Comparison of ENCODE assay signal across 10 cellular contexts in genomic region chr17:37744961-37745800, GRCh38. TPM values are rescaled to one million over a fixed set of nuclear protein-coding genes. Genes with fewer than 3 reads are reported as not detected.
DNase-seq lines count a peak whose midpoint lies in the region; ATAC-seq and TF ChIP-seq lines count a peak whose summit lies in the region.
"Had no signal": no experiment of that assay in that cellular context is flagged by ENCODE, and none has a peak within 500 bp of the region (broad histone marks: within the 10 kb centered on the region; RNA-seq: fewer than 3 reads in every experiment).

HNF1B (minus strand) TSS chr17:37745059; CDS start chr17:37744884, 175 bp downstream.

- no peak within 1 kb of the TSS for H4K91ac ChIP-seq in mesenchymal stem cell (ENCODE audit: low read length)

- CTCF ChIA-PET in WTC11 (lab: Charles Lee), result interaction anchor here (0.6 to 2.9 kb wide), 10 partner anchors 20 to 824 kb away, joined by 3 to 20 read pairs (median 4); partner anchors contain the start of gene SYNRG

- ATAC-seq in GM21825 (IDR thresholded peaks at IDR 0.05; ENCODE audit: unreplicated experiment) (peak; percentile 43), WTC11 (peak; percentile 61)

- peak within 1 kb of the TSS; percentile 62 for H2AK5ac ChIP-seq in mesenchymal stem cell (ENCODE audit: low read length, severe bottlenecking)

- no peak within 1 kb of the TSS for H3K14ac ChIP-seq in mesenchymal stem cell (ENCODE audit: low read length in 2 of 2)

- H3K4me3 ChIP-seq in GM12875 (ENCODE audit: low read depth, low read length), result peak within 1 kb of the TSS; percentile 41
- H3K4me3 ChIP-seq in mesenchymal stem cell (ENCODE audit: insufficient read depth in 1 of 2, low read depth in 1 of 2, low read length in 2 of 2), result peak within 1 kb of the TSS in 1 of 2 experiments; percentile 88

- H3K27ac ChIP-seq in mesenchymal stem cell (ENCODE audit: low read length, poor library complexity, severe bottlenecking), result peak within 1 kb of the TSS; percentile 88

- H3K36me3 Mint-ChIP-seq in WTC11, result no peaks in the 10 kb centered on the region
- no peaks in the 10 kb centered on the region for H3K36me3 Mint-ChIP-seq in HFFc6 (ENCODE audit: low read depth)

- TF ChIP-seq CTCF in GM12875 (IDR thresholded peaks at IDR 0.05; ENCODE audit: borderline replicate concordance, insufficient read depth, low read depth, low read length) (no peak), WTC11 (IDR thresholded peaks at IDR 0.05) (no peak), HFFc6 (IDR thresholded peaks at IDR 0.05) (no peak)

- peak within 1 kb of the TSS; percentile 99 for H2BK5ac ChIP-seq in mesenchymal stem cell (ENCODE audit: low read depth, low read length, poor library complexity, severe bottlenecking)

- H3K27ac Mint-ChIP-seq in WTC11 (no peak within 1 kb of the TSS), HFFc6 (no peak within 1 kb of the TSS)

- no peaks in the 10 kb centered on the region for H3K79me1 ChIP-seq in mesenchymal stem cell (replicated peaks; ENCODE audit: low read length, poor library complexity, severe bottlenecking)

- H4K8ac ChIP-seq in mesenchymal stem cell (ENCODE audit: low read length), result no peak within 1 kb of the TSS

- POLR2A ChIA-PET in WTC11 (lab: Charles Lee), result interaction anchor here (0.6 kb wide), 2 partner anchors 25 to 136 kb away, joined by 3 to 4 read pairs; partner anchors contain the start of gene SYNRG

- H3K9me3 Mint-ChIP-seq in WTC11 (no peaks in the 10 kb centered on the region), HFFc6 (no peaks in the 10 kb centered on the region)

- intact Hi-C loops in cardiac septum (cut with DNase I), result no loop called here

- H2BK120ac ChIP-seq in mesenchymal stem cell (ENCODE audit: low read depth, low read length), result no peak within 1 kb of the TSS

- peaks cover 0 to 87% of the 10 kb centered on the region in 2 experiments for H3K27me3 ChIP-seq in mesenchymal stem cell (ENCODE audit: control insufficient read depth in 1 of 2, insufficient read depth in 1 of 2, low read length in 2 of 2)

- H3K4me2 ChIP-seq in mesenchymal stem cell (ENCODE audit: low read length, poor library complexity, severe bottlenecking), result peak within 1 kb of the TSS; percentile 90

- H2BK12ac ChIP-seq in mesenchymal stem cell (ENCODE audit: low read length in 2 of 2), result no peak within 1 kb of the TSS

- no peak within 1 kb of the TSS for H3K18ac ChIP-seq in mesenchymal stem cell (ENCODE audit: low read depth in 1 of 2, low read length in 2 of 2)

- H3K36me3 ChIP-seq in mesenchymal stem cell (ENCODE audit: control insufficient read depth in 1 of 2, insufficient read depth in 2 of 2, low read depth in 1 of 2, low read length in 2 of 2), result peaks cover 0 to 17% of the 10 kb centered on the region in 2 experiments

- no peaks in the 10 kb centered on the region for H3K4me1 ChIP-seq in mesenchymal stem cell (ENCODE audit: control insufficient read depth, insufficient read depth, low read depth, low read length)

- H3K23ac ChIP-seq in mesenchymal stem cell (ENCODE audit: low read length in 2 of 2), result no peak within 1 kb of the TSS

- H3K4ac ChIP-seq in mesenchymal stem cell (ENCODE audit: low read depth in 1 of 2, low read length in 2 of 2), result no peak within 1 kb of the TSS

- DNase-seq in WTC11 (ENCODE audit: low spot score) (peak; percentile 60), mesenchymal stem cell (no peak), HFFc6 (no peak), dermis blood vessel endothelial cell (no peak), NCI-H1092 (lab: John Stamatoyannopoulos, UW) (no peak), cardiac septum (ENCODE audit: low spot score) (no peak)

- H3K4me1 Mint-ChIP-seq in WTC11 (peaks cover 24% of the 10 kb centered on the region), HFFc6 (ENCODE audit: low read depth) (no peaks in the 10 kb centered on the region)

- H3K4me3 Mint-ChIP-seq in WTC11, result peak within 1 kb of the TSS; percentile 81
- no peak within 1 kb of the TSS for H3K4me3 Mint-ChIP-seq in HFFc6

- no peak within 1 kb of the TSS for H3K9ac ChIP-seq in mesenchymal stem cell (ENCODE audit: low read length)

- peaks cover 93% of the 10 kb centered on the region for H3K27me3 Mint-ChIP-seq in WTC11 (ENCODE audit: low read depth)
- peaks cover 52% of the 10 kb centered on the region for H3K27me3 Mint-ChIP-seq in HFFc6 (ENCODE audit: insufficient read depth)

- no peak within 1 kb of the TSS for H2BK15ac ChIP-seq in mesenchymal stem cell (ENCODE audit: low read depth, poor library complexity, severe bottlenecking)

- H3K9me3 ChIP-seq in mesenchymal stem cell (ENCODE audit: control insufficient read depth, low read length), result no peaks in the 10 kb centered on the region

- WGBS in mesenchymal stem cell, result 13% methylated on average over 21 of the region's 35 CpGs

- no peak within 1 kb of the TSS for H2AFZ ChIP-seq in mesenchymal stem cell (ENCODE audit: low read depth, low read length)

TF ChIP-seq in WTC11, 78 proteins besides CTCF, POLR2A, EP300 and RAD21:
- TF ChIP-seq, protein P1, sequence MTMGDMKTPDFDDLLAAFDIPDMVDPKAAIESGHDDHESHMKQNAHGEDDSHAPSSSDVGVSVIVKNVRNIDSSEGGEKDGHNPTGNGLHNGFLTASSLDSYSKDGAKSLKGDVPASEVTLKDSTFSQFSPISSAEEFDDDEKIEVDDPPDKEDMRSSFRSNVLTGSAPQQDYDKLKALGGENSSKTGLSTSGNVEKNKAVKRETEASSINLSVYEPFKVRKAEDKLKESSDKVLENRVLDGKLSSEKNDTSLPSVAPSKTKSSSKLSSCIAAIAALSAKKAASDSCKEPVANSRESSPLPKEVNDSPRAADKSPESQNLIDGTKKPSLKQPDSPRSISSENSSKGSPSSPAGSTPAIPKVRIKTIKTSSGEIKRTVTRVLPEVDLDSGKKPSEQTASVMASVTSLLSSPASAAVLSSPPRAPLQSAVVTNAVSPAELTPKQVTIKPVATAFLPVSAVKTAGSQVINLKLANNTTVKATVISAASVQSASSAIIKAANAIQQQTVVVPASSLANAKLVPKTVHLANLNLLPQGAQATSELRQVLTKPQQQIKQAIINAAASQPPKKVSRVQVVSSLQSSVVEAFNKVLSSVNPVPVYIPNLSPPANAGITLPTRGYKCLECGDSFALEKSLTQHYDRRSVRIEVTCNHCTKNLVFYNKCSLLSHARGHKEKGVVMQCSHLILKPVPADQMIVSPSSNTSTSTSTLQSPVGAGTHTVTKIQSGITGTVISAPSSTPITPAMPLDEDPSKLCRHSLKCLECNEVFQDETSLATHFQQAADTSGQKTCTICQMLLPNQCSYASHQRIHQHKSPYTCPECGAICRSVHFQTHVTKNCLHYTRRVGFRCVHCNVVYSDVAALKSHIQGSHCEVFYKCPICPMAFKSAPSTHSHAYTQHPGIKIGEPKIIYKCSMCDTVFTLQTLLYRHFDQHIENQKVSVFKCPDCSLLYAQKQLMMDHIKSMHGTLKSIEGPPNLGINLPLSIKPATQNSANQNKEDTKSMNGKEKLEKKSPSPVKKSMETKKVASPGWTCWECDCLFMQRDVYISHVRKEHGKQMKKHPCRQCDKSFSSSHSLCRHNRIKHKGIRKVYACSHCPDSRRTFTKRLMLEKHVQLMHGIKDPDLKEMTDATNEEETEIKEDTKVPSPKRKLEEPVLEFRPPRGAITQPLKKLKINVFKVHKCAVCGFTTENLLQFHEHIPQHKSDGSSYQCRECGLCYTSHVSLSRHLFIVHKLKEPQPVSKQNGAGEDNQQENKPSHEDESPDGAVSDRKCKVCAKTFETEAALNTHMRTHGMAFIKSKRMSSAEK (CRISPR knock-in tag; IDR thresholded peaks at IDR 0.05; ENCODE audit: borderline replicate concordance), result no peak
- no peak for TF ChIP-seq TEAD1 (CRISPR knock-in tag; IDR thresholded peaks at IDR 0.05)
- TF ChIP-seq, protein P2, sequence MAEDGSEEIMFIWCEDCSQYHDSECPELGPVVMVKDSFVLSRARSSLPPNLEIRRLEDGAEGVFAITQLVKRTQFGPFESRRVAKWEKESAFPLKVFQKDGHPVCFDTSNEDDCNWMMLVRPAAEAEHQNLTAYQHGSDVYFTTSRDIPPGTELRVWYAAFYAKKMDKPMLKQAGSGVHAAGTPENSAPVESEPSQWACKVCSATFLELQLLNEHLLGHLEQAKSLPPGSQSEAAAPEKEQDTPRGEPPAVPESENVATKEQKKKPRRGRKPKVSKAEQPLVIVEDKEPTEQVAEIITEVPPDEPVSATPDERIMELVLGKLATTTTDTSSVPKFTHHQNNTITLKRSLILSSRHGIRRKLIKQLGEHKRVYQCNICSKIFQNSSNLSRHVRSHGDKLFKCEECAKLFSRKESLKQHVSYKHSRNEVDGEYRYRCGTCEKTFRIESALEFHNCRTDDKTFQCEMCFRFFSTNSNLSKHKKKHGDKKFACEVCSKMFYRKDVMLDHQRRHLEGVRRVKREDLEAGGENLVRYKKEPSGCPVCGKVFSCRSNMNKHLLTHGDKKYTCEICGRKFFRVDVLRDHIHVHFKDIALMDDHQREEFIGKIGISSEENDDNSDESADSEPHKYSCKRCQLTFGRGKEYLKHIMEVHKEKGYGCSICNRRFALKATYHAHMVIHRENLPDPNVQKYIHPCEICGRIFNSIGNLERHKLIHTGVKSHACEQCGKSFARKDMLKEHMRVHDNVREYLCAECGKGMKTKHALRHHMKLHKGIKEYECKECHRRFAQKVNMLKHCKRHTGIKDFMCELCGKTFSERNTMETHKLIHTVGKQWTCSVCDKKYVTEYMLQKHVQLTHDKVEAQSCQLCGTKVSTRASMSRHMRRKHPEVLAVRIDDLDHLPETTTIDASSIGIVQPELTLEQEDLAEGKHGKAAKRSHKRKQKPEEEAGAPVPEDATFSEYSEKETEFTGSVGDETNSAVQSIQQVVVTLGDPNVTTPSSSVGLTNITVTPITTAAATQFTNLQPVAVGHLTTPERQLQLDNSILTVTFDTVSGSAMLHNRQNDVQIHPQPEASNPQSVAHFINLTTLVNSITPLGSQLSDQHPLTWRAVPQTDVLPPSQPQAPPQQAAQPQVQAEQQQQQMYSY (CRISPR knock-in tag; IDR thresholded peaks at IDR 0.05), result peak; percentile 61
- TF ChIP-seq RORB (CRISPR knock-in tag; IDR thresholded peaks at IDR 0.05), result no peak
- no peak for TF ChIP-seq NR1H2 (CRISPR knock-in tag; IDR thresholded peaks at IDR 0.05)
- TF ChIP-seq JAZF1 (CRISPR knock-in tag; IDR thresholded peaks at IDR 0.05), result no peak
- no peak for TF ChIP-seq ZNF416 (CRISPR knock-in tag; IDR thresholded peaks at IDR 0.05)

RNA-seq across cellular contexts. Expression of gene HNF1B, which starts in this region (rescaled TPM):
- total RNA-seq in WTC11 (2021), result 0.14 to 0.26 TPM (median 0.23 TPM) in 3 replicates
- 0.03 TPM for polyA plus RNA-seq in mesenchymal stem cell (2013, experiment 1 of 2)
- 0.03 TPM for polyA plus RNA-seq in mesenchymal stem cell (2013, experiment 2 of 2)
- not detected for total RNA-seq in HFFc6 (2021; fragmentation: NEBNext Ultra II Directional; extraction: Animal tissue kit (Norgen Biotek cat#: 25700))
- total RNA-seq in dermis blood vessel endothelial cell, result 0.05 and 0.34 TPM in 2 replicates
- not detected for total RNA-seq in cardiac septum
- total RNA-seq: LHCN-M2, temporal lobe had no signal

Comparison
In these comparisons a context has a peak if more than half of its experiments do, and no peak if none do; other contexts are left out.
1. Peak in DNase-seq and ATAC-seq in WTC11; RNA of the gene not detected or under 1 TPM.